8 cellular contexts compared by ENCODE assay signal in genomic region chr7:139118803-139119485, GRCh38. TPM values are rescaled to one million over a fixed set of nuclear protein-coding genes. Genes with fewer than 3 reads are reported as not detected.
DNase-seq lines count a peak whose midpoint lies in the region; ATAC-seq, FAIRE-seq and TF ChIP-seq lines count a peak whose summit lies in the region.

No MANE protein-coding gene starts in this region.

- 30 to 47% methylated on average over 7 of the region's 7 CpGs for WGBS in sigmoid colon, 2 donors

- no peak for FAIRE-seq in astrocyte (lab: Jason Lieb, UNC)

- H2AFZ ChIP-seq in astrocyte (ENCODE audit: low read depth, low read length), result no peak overlapping the region

- TF ChIP-seq EP300 in sigmoid colon (IDR thresholded peaks at IDR 0.05), result no peak

- intact Hi-C loops in activated CD4-positive, alpha-beta T cell treated with anti-CD3 and anti-CD28 coated beads, Interleukin-2, amount 10 ng/mL, durations not matched to agents 24 days and 14 days (cut with micrococcal nuclease), result loop anchor here (1.0 kb wide), 2 partner anchors 10 to 14 kb away; partner anchors contain the start of gene ZC3HAV1
- intact Hi-C loops in sigmoid colon (cut with DNase I), result no loop called here

- no peaks in the 10 kb centered on the region for H3K36me3 ChIP-seq in astrocyte (ENCODE audit: insufficient read depth, low read length)
- no peaks in the 10 kb centered on the region for H3K36me3 ChIP-seq in sigmoid colon

- peaks cover 4% of the 10 kb centered on the region for H3K4me1 ChIP-seq in astrocyte (ENCODE audit: insufficient read depth, low read length)
- H3K4me1 ChIP-seq in sigmoid colon, result no peaks in the 10 kb centered on the region

- TF ChIP-seq POLR2A in sigmoid colon (IDR thresholded peaks at IDR 0.05), result no peak

- no peaks in the 10 kb centered on the region for H4K20me1 ChIP-seq in astrocyte (ENCODE audit: insufficient read depth, low read length)

- no peak for TF ChIP-seq CTCF in astrocyte (IDR thresholded peaks at IDR 0.05; ENCODE audit: insufficient read depth, low read depth, low read length)
- no peak for TF ChIP-seq CTCF in type B pancreatic cell (conservative IDR thresholded peaks at IDR 0.05)
- TF ChIP-seq CTCF in sigmoid colon (IDR thresholded peaks at IDR 0.05), result no peak

- H3K4me3 Mint-ChIP-seq in activated CD4-positive, alpha-beta T cell treated with anti-CD3 and anti-CD28 coated beads, Interleukin-2, amount 10 ng/mL, durations not matched to agents 24 days and 14 days, result peak overlapping the region; percentile 49
- H3K4me3 Mint-ChIP-seq in astrocyte (ENCODE audit: unreplicated experiment) (no peak overlapping the region), type B pancreatic cell (no peak overlapping the region)

- no peaks in the 10 kb centered on the region for H3K9me3 ChIP-seq in astrocyte (ENCODE audit: insufficient read depth, low read depth, low read length)
- no peaks in the 10 kb centered on the region for H3K9me3 ChIP-seq in sigmoid colon

- no peak overlapping the region for H3K9ac ChIP-seq in astrocyte (ENCODE audit: low read length)

- no peaks in the 10 kb centered on the region for H3K27me3 Mint-ChIP-seq in activated CD4-positive, alpha-beta T cell treated with anti-CD3 and anti-CD28 coated beads, Interleukin-2, amount 10 ng/mL, durations not matched to agents 24 days and 14 days
- no peaks in the 10 kb centered on the region for H3K27me3 Mint-ChIP-seq in astrocyte (ENCODE audit: low read depth, unreplicated experiment)
- peaks cover 28% of the 10 kb centered on the region for H3K27me3 Mint-ChIP-seq in type B pancreatic cell

- H3K4me3 ChIP-seq in astrocyte (ENCODE audit: insufficient read depth, low read depth, low read length) (no peak overlapping the region), sigmoid colon (no peak overlapping the region)

- peaks cover 28% of the 10 kb centered on the region for H3K4me1 Mint-ChIP-seq in activated CD4-positive, alpha-beta T cell treated with anti-CD3 and anti-CD28 coated beads, Interleukin-2, amount 10 ng/mL, durations not matched to agents 24 days and 14 days
- peaks cover 11% of the 10 kb centered on the region for H3K4me1 Mint-ChIP-seq in astrocyte (ENCODE audit: low read depth, unreplicated experiment)
- peaks cover 4% of the 10 kb centered on the region for H3K4me1 Mint-ChIP-seq in type B pancreatic cell (ENCODE audit: unreplicated experiment)

- no peaks in the 10 kb centered on the region for H3K79me2 ChIP-seq in astrocyte (ENCODE audit: insufficient read depth, low read length)

- H3K36me3 Mint-ChIP-seq in activated CD4-positive, alpha-beta T cell treated with anti-CD3 and anti-CD28 coated beads, Interleukin-2, amount 10 ng/mL, durations not matched to agents 24 days and 14 days (ENCODE audit: low read depth), result no peaks in the 10 kb centered on the region
- H3K36me3 Mint-ChIP-seq in astrocyte (ENCODE audit: low read depth, unreplicated experiment), result no peaks in the 10 kb centered on the region
- H3K36me3 Mint-ChIP-seq in type B pancreatic cell, result no peaks in the 10 kb centered on the region

- peak; percentile 80 for ATAC-seq in HG02759 (IDR thresholded peaks at IDR 0.05; ENCODE audit: unreplicated experiment)

- peak overlapping the region; percentile 80 for H3K27ac Mint-ChIP-seq in activated CD4-positive, alpha-beta T cell treated with anti-CD3 and anti-CD28 coated beads, Interleukin-2, amount 10 ng/mL, durations not matched to agents 24 days and 14 days
- H3K27ac Mint-ChIP-seq in astrocyte (ENCODE audit: unreplicated experiment) (no peak overlapping the region), type B pancreatic cell (peak overlapping the region; percentile 36)

- H3K9me3 Mint-ChIP-seq in activated CD4-positive, alpha-beta T cell treated with anti-CD3 and anti-CD28 coated beads, Interleukin-2, amount 10 ng/mL, durations not matched to agents 24 days and 14 days, result no peaks in the 10 kb centered on the region
- peaks cover 3% of the 10 kb centered on the region for H3K9me3 Mint-ChIP-seq in astrocyte (ENCODE audit: unreplicated experiment)
- no peaks in the 10 kb centered on the region for H3K9me3 Mint-ChIP-seq in type B pancreatic cell

- no peak overlapping the region for H3K4me2 ChIP-seq in astrocyte (ENCODE audit: low read length)

- DNase-seq in activated CD4-positive, alpha-beta T cell treated with anti-CD3 and anti-CD28 coated beads, Interleukin-2, amount 10 ng/mL, durations not matched to agents 24 days and 14 days, result peak; percentile 80
- no peak for DNase-seq in activated CD4-positive, alpha-beta T cell treated with anti-CD3 and anti-CD28 coated beads for 4 hours
- DNase-seq in NCI-H345 (lab: John Stamatoyannopoulos, UW) (peak; percentile 27), astrocyte (ENCODE audit: low read depth) (peak; percentile 3), type B pancreatic cell (ENCODE audit: extremely low spot score, unreplicated experiment) (no peak), sigmoid colon (no peak), AML-193 (lab: John Stamatoyannopoulos, UW) (no peak)

- H3K27me3 ChIP-seq in astrocyte (ENCODE audit: insufficient read depth, low read length) (peaks cover 7% of the 10 kb centered on the region), sigmoid colon (no peaks in the 10 kb centered on the region)

- no peak overlapping the region for H3K27ac ChIP-seq in astrocyte (ENCODE audit: low read depth, low read length)
- H3K27ac ChIP-seq in sigmoid colon, result no peak overlapping the region

RNA-seq across cellular contexts. Expression of gene ZC3HAV1, which starts 9.4 kb away (rescaled TPM):
- 86.1 and 90.5 TPM in 2 replicates for total RNA-seq in activated CD4-positive, alpha-beta T cell treated with anti-CD3 and anti-CD28 coated beads, Interleukin-2, amount 10 ng/mL, durations not matched to agents 24 days and 14 days
- 63.0 and 63.8 TPM in 2 replicates for total RNA-seq in astrocyte
- total RNA-seq in type B pancreatic cell (ENCODE audit: low replicate concordance), result 20.7 and 30.5 TPM in 2 replicates
- 10 to 100 TPM; 23.4 to 29.1 (median 26.1) TPM for total RNA-seq in sigmoid colon
- 10 to 100 TPM in 2 of 3 donors, 1 to 10 TPM in 1; 4.2 to 20.5 (median 10.6) TPM for polyA plus RNA-seq in sigmoid colon

Comparison
In these comparisons a context has a peak if more than half of its experiments do, and no peak if none do; other contexts are left out.
1. DNase-seq: peak in activated CD4-positive, alpha-beta T cell treated with anti-CD3 and anti-CD28 coated beads, Interleukin-2, amount 10 ng/mL, durations not matched to agents 24 days and 14 days (single experiment), NCI-H345 (single experiment) and astrocyte (single experiment); none in activated CD4-positive, alpha-beta T cell treated with anti-CD3 and anti-CD28 coated beads for 4 hours (0 of 2), type B pancreatic cell (single experiment), sigmoid colon (single experiment) and AML-193 (0 of 2).